ENCODE assay signal across 37 cellular contexts in the genomic region with DNA sequence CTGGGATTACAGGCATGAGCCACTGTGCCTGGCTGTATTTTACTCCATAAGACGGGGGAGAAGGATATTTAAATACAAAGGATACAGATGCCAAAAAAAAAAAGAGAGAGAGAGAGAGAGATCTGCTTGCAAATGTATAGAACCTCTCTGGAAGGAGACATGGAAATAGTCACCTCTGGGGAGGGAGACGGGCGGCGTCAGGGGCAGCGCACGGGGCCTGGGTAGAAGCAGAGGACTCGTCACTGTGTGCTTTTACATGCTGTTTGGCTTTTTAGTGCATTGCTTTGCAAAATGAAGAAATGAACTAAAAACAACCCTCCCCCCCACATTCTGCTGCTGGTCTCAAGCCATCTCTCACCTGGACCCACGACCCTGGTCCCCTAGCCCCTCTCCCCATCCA. TPM values are rescaled to one million over a fixed set of nuclear protein-coding genes. Genes with fewer than 3 reads are reported as not detected.
"Had no signal": no experiment of that assay in that cellular context is flagged by ENCODE, and none has a peak within 500 bp of the region (broad histone marks: within the 10 kb centered on the region; RNA-seq: fewer than 3 reads in every experiment).

No MANE protein-coding gene starts in this region.

- H3K27me3 ChIP-seq: adrenal gland, body of pancreas, brain microvascular endothelial cell, breast epithelium had no signal

- H3K4me3 Mint-ChIP-seq: activated B cell treated with CpG ODN at 0.5 μM for 24 hours; activated CD4-positive, alpha-beta memory T cell treated with anti-CD3 and anti-CD28 coated beads for 36 hours; activated CD4-positive, alpha-beta T cell treated with anti-CD3 and anti-CD28 coated beads, Interleukin-2, amount 10 ng/mL, durations not matched to agents 24 days and 14 days; activated CD8-positive, alpha-beta T cell treated with anti-CD3 and anti-CD28 coated beads for 36 hours; activated naive CD4-positive, alpha-beta T cell treated with anti-CD3 and anti-CD28 coated beads for 36 hours; activated naive CD8-positive, alpha-beta T cell treated with anti-CD3 and anti-CD28 coated beads for 36 hours; activated T-cell treated with anti-CD3 and anti-CD28 coated beads, Interleukin-2, amount 50 U/mL, for 4 hours; activated T-cell treated with anti-CD3 and anti-CD28 coated beads, Interleukin-2, amount 50 U/mL, for 72 hours; activated T-helper 1 cell treated with anti-CD3 and anti-CD28 coated beads, Interleukin-12 subunit alpha, Interleukin-12 subunit beta, Interleukin-2, Interleukin-4 antibody, amounts not matched to agents 30 ng/mL and 10 ng/mL and 1 ng/mL, durations not matched to agents 14 hours and 24 hours and 36 hours; activated T-helper 17 cell treated with anti-CD3 and anti-CD28 coated beads, Interleukin-2, amount 50 U/mL, for 72 hours; T-helper 1 cell treated with Interleukin-12 subunit alpha and Interleukin-12 subunit beta and Interleukin-4 antibody, amounts not matched to agents 30 μg/mL and 1 μg/mL, for 36 hours; T-helper 2 cell treated with Interferon-gamma antibody and Interleukin-4, amounts not matched to agents 5 μg/mL and 100 μg/mL, for 36 hours had no signal

- H3K4me3 ChIP-seq: adrenal gland, body of pancreas, breast epithelium had no signal

- H3K27ac Mint-ChIP-seq: activated B cell treated with CpG ODN at 0.5 μM for 24 hours; activated CD4-positive, alpha-beta memory T cell treated with anti-CD3 and anti-CD28 coated beads for 36 hours; activated CD4-positive, alpha-beta T cell treated with anti-CD3 and anti-CD28 coated beads, Interleukin-2, amount 10 ng/mL, durations not matched to agents 24 days and 14 days; activated CD8-positive, alpha-beta T cell treated with anti-CD3 and anti-CD28 coated beads for 36 hours; activated naive CD4-positive, alpha-beta T cell treated with anti-CD3 and anti-CD28 coated beads for 36 hours; activated naive CD4-positive, alpha-beta T cell treated with anti-CD3 and anti-CD28 coated beads, Interleukin-2, amount 50 U/mL, for 72 hours; activated naive CD8-positive, alpha-beta T cell treated with anti-CD3 and anti-CD28 coated beads for 36 hours; activated T-helper 1 cell treated with anti-CD3 and anti-CD28 coated beads, Interleukin-12 subunit alpha, Interleukin-12 subunit beta, Interleukin-2, Interleukin-4 antibody, amounts not matched to agents 30 ng/mL and 10 ng/mL and 1 ng/mL, durations not matched to agents 14 hours and 24 hours and 36 hours; activated T-helper 17 cell treated with anti-CD3 and anti-CD28 coated beads, Interleukin-2, amount 50 U/mL, for 72 hours; T-helper 1 cell treated with Interleukin-12 subunit alpha and Interleukin-12 subunit beta and Interleukin-4 antibody, amounts not matched to agents 30 μg/mL and 1 μg/mL, for 36 hours; T-helper 2 cell treated with Interferon-gamma antibody and Interleukin-4, amounts not matched to agents 5 μg/mL and 100 μg/mL, for 36 hours had no signal

- H3K9me3 ChIP-seq: adrenal gland, body of pancreas, breast epithelium had no signal

- H3K9me3 Mint-ChIP-seq: activated B cell treated with CpG ODN at 0.5 μM for 24 hours; activated CD4-positive, alpha-beta memory T cell treated with anti-CD3 and anti-CD28 coated beads for 36 hours; activated CD4-positive, alpha-beta T cell treated with anti-CD3 and anti-CD28 coated beads, Interleukin-2, amount 10 ng/mL, durations not matched to agents 24 days and 14 days; activated CD8-positive, alpha-beta T cell treated with anti-CD3 and anti-CD28 coated beads for 36 hours; activated naive CD4-positive, alpha-beta T cell treated with anti-CD3 and anti-CD28 coated beads for 36 hours; activated naive CD4-positive, alpha-beta T cell treated with anti-CD3 and anti-CD28 coated beads, Interleukin-2, amount 50 U/mL, for 72 hours; activated naive CD8-positive, alpha-beta T cell treated with anti-CD3 and anti-CD28 coated beads for 36 hours; activated T-cell treated with anti-CD3 and anti-CD28 coated beads, Interleukin-2, amount 50 U/mL, for 4 hours; activated T-cell treated with anti-CD3 and anti-CD28 coated beads, Interleukin-2, amount 50 U/mL, for 72 hours; activated T-helper 1 cell treated with anti-CD3 and anti-CD28 coated beads, Interleukin-12 subunit alpha, Interleukin-12 subunit beta, Interleukin-2, Interleukin-4 antibody, amounts not matched to agents 30 ng/mL and 10 ng/mL and 1 ng/mL, durations not matched to agents 14 hours and 24 hours and 36 hours; activated T-helper 17 cell treated with anti-CD3 and anti-CD28 coated beads, Interleukin-2, amount 50 U/mL, for 72 hours; T-helper 1 cell treated with Interleukin-12 subunit alpha and Interleukin-12 subunit beta and Interleukin-4 antibody, amounts not matched to agents 30 μg/mL and 1 μg/mL, for 36 hours; T-helper 2 cell treated with Interferon-gamma antibody and Interleukin-4, amounts not matched to agents 5 μg/mL and 100 μg/mL, for 36 hours had no signal

- H3K36me3 ChIP-seq: brain microvascular endothelial cell, breast epithelium had no signal

- H3K27ac ChIP-seq: adrenal gland, body of pancreas, brain microvascular endothelial cell, breast epithelium, VCaP had no signal

- ATAC-seq: activated CD8-positive, alpha-beta T cell treated with anti-CD3 and anti-CD28 coated beads for 36 hours; activated naive CD4-positive, alpha-beta T cell treated with anti-CD3 and anti-CD28 coated beads, Interleukin-2, amount 50 U/mL, for 72 hours; activated T-cell treated with anti-CD3 and anti-CD28 coated beads, Interleukin-2, amount 50 U/mL, for 4 hours; activated T-cell treated with anti-CD3 and anti-CD28 coated beads, Interleukin-2, amount 50 U/mL, for 72 hours; activated T-helper 17 cell treated with anti-CD3 and anti-CD28 coated beads, Interleukin-2, amount 50 U/mL, for 72 hours; body of pancreas had no signal

- DNase-seq: activated B cell treated with CpG ODN at 0.5 μM for 24 hours; activated CD4-positive, alpha-beta memory T cell treated with anti-CD3 and anti-CD28 coated beads for 36 hours; activated CD4-positive, alpha-beta T cell treated with anti-CD3 and anti-CD28 coated beads for 4 hours; activated CD4-positive, alpha-beta T cell treated with anti-CD3 and anti-CD28 coated beads, Interleukin-2, amount 10 ng/mL, durations not matched to agents 24 days and 14 days; activated CD4-positive, alpha-beta T cell treated with anti-CD3 and anti-CD28 coated beads, Interleukin-2, amount 50 U/mL, for 1 hour; activated CD4-positive, alpha-beta T cell treated with anti-CD3 and anti-CD28 coated beads, Interleukin-2, amount 50 U/mL, for 4 hours; activated CD4-positive, CD25-positive, alpha-beta regulatory T cell treated with anti-CD3 and anti-CD28 coated beads, Interleukin-2, amount 50 U/mL, for 72 hours; activated CD8-positive, alpha-beta memory T cell treated with anti-CD3 and anti-CD28 coated beads, Interleukin-2, amount 50 U/mL, for 4 hours; activated CD8-positive, alpha-beta T cell treated with anti-CD3 and anti-CD28 coated beads for 36 hours; activated effector memory CD4-positive, alpha-beta T cell treated with anti-CD3 and anti-CD28 coated beads, Interleukin-2, amount 50 U/mL, for 16 hours; activated gamma-delta T cell treated with Interleukin-2 at 50 U/mL for 16 hours; activated naive CD4-positive, alpha-beta T cell; activated naive CD4-positive, alpha-beta T cell treated with anti-CD3 and anti-CD28 coated beads for 36 hours; activated naive CD4-positive, alpha-beta T cell treated with anti-CD3 and anti-CD28 coated beads, Interleukin-2, amount 50 U/mL, for 16 hours; activated naive CD8-positive, alpha-beta T cell treated with anti-CD3 and anti-CD28 coated beads for 36 hours; activated T-cell treated with anti-CD3 and anti-CD28 coated beads for 4 hours; activated T-cell treated with anti-CD3 and anti-CD28 coated beads, Interleukin-2, amount 50 U/mL, for 1 hour; activated T-cell treated with anti-CD3 and anti-CD28 coated beads, Interleukin-2, amount 50 U/mL, for 4 hours; activated T-cell treated with anti-CD3 and anti-CD28 coated beads, Interleukin-2, amount 50 U/mL, for 72 hours; adrenal gland; amniotic stem cell; aorta; body of pancreas; brain microvascular endothelial cell; central memory CD4-positive, alpha-beta T cell; T-helper 1 cell; T-helper 2 cell; T-helper 9 cell had no signal

- H3K4me1 Mint-ChIP-seq: activated T-helper 17 cell treated with anti-CD3 and anti-CD28 coated beads, Interleukin-2, amount 50 U/mL, for 72 hours had no signal

- H3K27me3 Mint-ChIP-seq: activated B cell treated with CpG ODN at 0.5 μM for 24 hours; activated CD4-positive, alpha-beta memory T cell treated with anti-CD3 and anti-CD28 coated beads for 36 hours; activated CD4-positive, alpha-beta T cell treated with anti-CD3 and anti-CD28 coated beads, Interleukin-2, amount 10 ng/mL, durations not matched to agents 24 days and 14 days; activated CD8-positive, alpha-beta T cell treated with anti-CD3 and anti-CD28 coated beads for 36 hours; activated T-helper 17 cell treated with anti-CD3 and anti-CD28 coated beads, Interleukin-2, amount 50 U/mL, for 72 hours had no signal

RNA-seq across cellular contexts. Expression of a gene that starts 28.2 kb away (rescaled TPM):
- total RNA-seq: activated B cell treated with CpG ODN at 0.5 μM for 24 hours; activated CD4-positive, alpha-beta memory T cell treated with anti-CD3 and anti-CD28 coated beads for 36 hours; activated CD4-positive, alpha-beta T cell treated with anti-CD3 and anti-CD28 coated beads, Interleukin-2, amount 10 ng/mL, durations not matched to agents 24 days and 14 days; activated CD8-positive, alpha-beta memory T cell treated with anti-CD3 and anti-CD28 coated beads for 36 hours; activated CD8-positive, alpha-beta T cell treated with anti-CD3 and anti-CD28 coated beads for 36 hours; activated naive CD4-positive, alpha-beta T cell treated with anti-CD3 and anti-CD28 coated beads for 36 hours; activated naive CD4-positive, alpha-beta T cell treated with anti-CD3 and anti-CD28 coated beads, Interleukin-2, amount 50 U/mL, for 72 hours; activated T-cell treated with anti-CD3 and anti-CD28 coated beads, Interleukin-2, amount 50 U/mL, for 72 hours; activated T-helper 1 cell treated with anti-CD3 and anti-CD28 coated beads, Interleukin-12 subunit alpha, Interleukin-12 subunit beta, Interleukin-2, Interleukin-4 antibody, amounts not matched to agents 30 ng/mL and 10 ng/mL and 1 ng/mL, durations not matched to agents 14 hours and 24 hours and 36 hours; activated T-helper 17 cell treated with anti-CD3 and anti-CD28 coated beads, Interleukin-2, amount 50 U/mL, for 72 hours had no signal

RNA-seq across cellular contexts. Expression of a gene that starts 29.6 kb away (rescaled TPM):
- total RNA-seq: activated B cell treated with CpG ODN at 0.5 μM for 24 hours; activated CD4-positive, alpha-beta memory T cell treated with anti-CD3 and anti-CD28 coated beads for 36 hours; activated CD4-positive, alpha-beta T cell treated with anti-CD3 and anti-CD28 coated beads, Interleukin-2, amount 10 ng/mL, durations not matched to agents 24 days and 14 days; activated CD8-positive, alpha-beta memory T cell treated with anti-CD3 and anti-CD28 coated beads for 36 hours; activated CD8-positive, alpha-beta T cell treated with anti-CD3 and anti-CD28 coated beads for 36 hours; activated naive CD4-positive, alpha-beta T cell treated with anti-CD3 and anti-CD28 coated beads for 36 hours; activated naive CD4-positive, alpha-beta T cell treated with anti-CD3 and anti-CD28 coated beads, Interleukin-2, amount 50 U/mL, for 72 hours; activated naive CD8-positive, alpha-beta T cell treated with anti-CD3 and anti-CD28 coated beads for 36 hours; aorta; astrocyte; body of pancreas; breast epithelium had no signal
